In genomic region chr11:27497284-27497866, GRCh38 we compare ENCODE assay signal across 8 cellular contexts. TPM values are rescaled to one million over a fixed set of nuclear protein-coding genes. Genes with fewer than 3 reads are reported as not detected.
DNase-seq lines count a peak whose midpoint lies in the region; ATAC-seq and TF ChIP-seq lines count a peak whose summit lies in the region.

No MANE protein-coding gene starts in this region.

- CTCF ChIA-PET in naive thymus-derived CD4-positive, alpha-beta T cell (lab: Charles Lee): interaction anchor here (1.1 to 4.9 kb wide), 3 partner anchors 10 to 312 kb away, joined by 3 to 31 read pairs (median 5); no protein-coding TSS in a partner anchor

- POLR2A ChIA-PET in naive thymus-derived CD4-positive, alpha-beta T cell (lab: Charles Lee): interaction anchor here (0.5 kb wide), 1 partner anchor 15 kb away, joined by 3 read pairs; no protein-coding TSS in a partner anchor

- H3K36me3 Mint-ChIP-seq in activated CD4-positive, alpha-beta T cell treated with anti-CD3 and anti-CD28 coated beads, Interleukin-2, amount 10 ng/mL, durations not matched to agents 24 days and 14 days (ENCODE audit: low read depth): peaks cover 27% of the 10 kb centered on the region
- H3K36me3 Mint-ChIP-seq in chondrocyte (ENCODE audit: low read depth): peaks cover 7% of the 10 kb centered on the region
- H3K36me3 Mint-ChIP-seq in naive thymus-derived CD4-positive, alpha-beta T cell: peaks cover 4 to 20% (median 5%) of the 10 kb centered on the region in 5 donors

- no peak overlapping the region for H3K4me3 Mint-ChIP-seq in activated CD4-positive, alpha-beta T cell treated with anti-CD3 and anti-CD28 coated beads, Interleukin-2, amount 10 ng/mL, durations not matched to agents 24 days and 14 days
- no peak overlapping the region for H3K4me3 Mint-ChIP-seq in chondrocyte (ENCODE audit: unreplicated experiment)
- peak overlapping the region in 1 of 10 donors; percentile 32 for H3K4me3 Mint-ChIP-seq in naive thymus-derived CD4-positive, alpha-beta T cell

- no peak for TF ChIP-seq EP300 in suprapubic skin (IDR thresholded peaks at IDR 0.05)

- H3K4me1 ChIP-seq in naive thymus-derived CD4-positive, alpha-beta T cell (ENCODE audit: control insufficient read depth in 2 of 2, insufficient read depth in 2 of 2, low read length in 2 of 2): peaks cover 9 to 11% of the 10 kb centered on the region in 2 donors
- peaks cover 20% of the 10 kb centered on the region for H3K4me1 ChIP-seq in suprapubic skin

- no peak overlapping the region for H3K27ac ChIP-seq in naive thymus-derived CD4-positive, alpha-beta T cell (ENCODE audit: low read depth, low read length)
- H3K27ac ChIP-seq in suprapubic skin: no peak overlapping the region

- H3K27me3 Mint-ChIP-seq in activated CD4-positive, alpha-beta T cell treated with anti-CD3 and anti-CD28 coated beads, Interleukin-2, amount 10 ng/mL, durations not matched to agents 24 days and 14 days: no peaks in the 10 kb centered on the region
- H3K27me3 Mint-ChIP-seq in chondrocyte (ENCODE audit: low read depth): no peaks in the 10 kb centered on the region
- H3K27me3 Mint-ChIP-seq in naive thymus-derived CD4-positive, alpha-beta T cell: no peaks in the 10 kb centered on the region

- peak; percentile 10 for DNase-seq in activated CD4-positive, alpha-beta T cell treated with anti-CD3 and anti-CD28 coated beads, Interleukin-2, amount 10 ng/mL, durations not matched to agents 24 days and 14 days
- no peak for DNase-seq in activated CD4-positive, alpha-beta T cell treated with anti-CD3 and anti-CD28 coated beads for 4 hours
- DNase-seq in NCI-H2081 treated with DMSO at 0.1 percent for 48 hours (lab: John Stamatoyannopoulos, UW) (peak; percentile 6), chondrocyte (ENCODE audit: low spot score) (no peak), suprapubic skin (ENCODE audit: low spot score in 2 of 2) (no peak)
- DNase-seq in naive thymus-derived CD4-positive, alpha-beta T cell: peak in 2 of 9 donors; percentile 13 to 22
- DNase-seq in stimulated activated CD4-positive, alpha-beta T cell treated with anti-CD3 and anti-CD28 coated beads, Interleukin-4, amount 100 ng/mL, for 4 hours: no peak

- TF ChIP-seq CTCF in chondrocyte (IDR thresholded peaks at IDR 0.05): peak; percentile 84
- peak in 1 of 2 donors; percentile 23 for TF ChIP-seq CTCF in suprapubic skin (IDR thresholded peaks at IDR 0.05)

- no peaks in the 10 kb centered on the region for H3K9me3 ChIP-seq in naive thymus-derived CD4-positive, alpha-beta T cell (ENCODE audit: control insufficient read depth in 2 of 3, low read length in 3 of 3)
- H3K9me3 ChIP-seq in suprapubic skin: no peaks in the 10 kb centered on the region

- no peaks in the 10 kb centered on the region for H3K9me3 Mint-ChIP-seq in activated CD4-positive, alpha-beta T cell treated with anti-CD3 and anti-CD28 coated beads, Interleukin-2, amount 10 ng/mL, durations not matched to agents 24 days and 14 days
- H3K9me3 Mint-ChIP-seq in chondrocyte (ENCODE audit: low read depth): no peaks in the 10 kb centered on the region
- H3K9me3 Mint-ChIP-seq in naive thymus-derived CD4-positive, alpha-beta T cell: no peaks in the 10 kb centered on the region

- peaks cover 3% of the 10 kb centered on the region for H3K4me1 Mint-ChIP-seq in activated CD4-positive, alpha-beta T cell treated with anti-CD3 and anti-CD28 coated beads, Interleukin-2, amount 10 ng/mL, durations not matched to agents 24 days and 14 days
- H3K4me1 Mint-ChIP-seq in chondrocyte (ENCODE audit: low read depth): peaks cover 19% of the 10 kb centered on the region
- H3K4me1 Mint-ChIP-seq in naive thymus-derived CD4-positive, alpha-beta T cell: peaks cover 12 to 42% (median 30%) of the 10 kb centered on the region in 7 donors

- no peak overlapping the region for H3K4me3 ChIP-seq in naive thymus-derived CD4-positive, alpha-beta T cell (ENCODE audit: low read length)
- H3K4me3 ChIP-seq in suprapubic skin: no peak overlapping the region

- ATAC-seq in HG02642 (IDR thresholded peaks at IDR 0.05; ENCODE audit: poor library complexity, unreplicated experiment): peak; percentile 56
- ATAC-seq in naive thymus-derived CD4-positive, alpha-beta T cell: peak; percentile 46

- H3K27me3 ChIP-seq in naive thymus-derived CD4-positive, alpha-beta T cell (ENCODE audit: control insufficient read depth in 2 of 2, insufficient read depth in 2 of 2, low read length in 2 of 2): no peaks in the 10 kb centered on the region
- H3K27me3 ChIP-seq in suprapubic skin: no peaks in the 10 kb centered on the region

- TF ChIP-seq POLR2A in suprapubic skin (IDR thresholded peaks at IDR 0.05): no peak

- intact Hi-C loops in activated CD4-positive, alpha-beta T cell treated with anti-CD3 and anti-CD28 coated beads, Interleukin-2, amount 10 ng/mL, durations not matched to agents 24 days and 14 days (cut with micrococcal nuclease): loop anchor here (1.0 kb wide), 1 partner anchor 9 kb away; the partner anchor contains the start of gene LIN7C
- intact Hi-C loops in naive thymus-derived CD4-positive, alpha-beta T cell (cut with micrococcal nuclease): loop anchor here (1.0 to 2.0 kb wide), 4 partner anchors 9 to 313 kb away; partner anchors contain the start of genes CCDC34 (in 1 of the 2) and LIN7C (in 1 of the 2)

- H3K36me3 ChIP-seq in naive thymus-derived CD4-positive, alpha-beta T cell (ENCODE audit: control insufficient read depth in 2 of 3, insufficient read depth in 3 of 3, low read length in 3 of 3): peaks cover 3 to 31% (median 21%) of the 10 kb centered on the region in 3 experiments
- peaks cover 50% of the 10 kb centered on the region for H3K36me3 ChIP-seq in suprapubic skin

- no peak overlapping the region for H3K27ac Mint-ChIP-seq in activated CD4-positive, alpha-beta T cell treated with anti-CD3 and anti-CD28 coated beads, Interleukin-2, amount 10 ng/mL, durations not matched to agents 24 days and 14 days
- no peak overlapping the region for H3K27ac Mint-ChIP-seq in chondrocyte (ENCODE audit: unreplicated experiment)
- H3K27ac Mint-ChIP-seq in naive thymus-derived CD4-positive, alpha-beta T cell: no peak overlapping the region

RNA-seq across cellular contexts. Expression of gene LIN7C, which starts 9.2 kb away (rescaled TPM):
- total RNA-seq in activated CD4-positive, alpha-beta T cell treated with anti-CD3 and anti-CD28 coated beads, Interleukin-2, amount 10 ng/mL, durations not matched to agents 24 days and 14 days: 35.9 and 36.4 TPM in 2 replicates
- total RNA-seq in chondrocyte: 18.1 to 20.4 TPM (median 18.6 TPM) in 3 replicates
- total RNA-seq in naive thymus-derived CD4-positive, alpha-beta T cell: 10 to 100 TPM; 21.4 to 31.3 (median 25.4) TPM
- polyA plus RNA-seq in naive thymus-derived CD4-positive, alpha-beta T cell: 10 to 100 TPM; 11.5 to 12.9 TPM
- 10 to 100 TPM; 31.7 to 45.5 (median 42.6) TPM for total RNA-seq in suprapubic skin

RNA-seq across cellular contexts. Expression of gene LGR4, which starts 24.8 kb away (rescaled TPM):
- total RNA-seq in activated CD4-positive, alpha-beta T cell treated with anti-CD3 and anti-CD28 coated beads, Interleukin-2, amount 10 ng/mL, durations not matched to agents 24 days and 14 days: not detected in 2 replicates
- total RNA-seq in chondrocyte (34.2 to 69.6 TPM (median 36.2 TPM) in 3 replicates), suprapubic skin (100 to 1,000 TPM in 1 of 4 donors, 10 to 100 TPM in 3; 54.7 to 143 (median 66.4) TPM)
- total RNA-seq in naive thymus-derived CD4-positive, alpha-beta T cell: 1 to 10 TPM in 2 of 5 experiments, under 1 TPM in 3; 0.05 to 1.5 (median 0.95) TPM
- under 1 TPM; 0.05 to 0.07 TPM for polyA plus RNA-seq in naive thymus-derived CD4-positive, alpha-beta T cell

Comparison
In these comparisons a context has a peak if more than half of its experiments do, and no peak if none do; other contexts are left out.
1. DNase-seq: peak in activated CD4-positive, alpha-beta T cell treated with anti-CD3 and anti-CD28 coated beads, Interleukin-2, amount 10 ng/mL, durations not matched to agents 24 days and 14 days (single experiment) and NCI-H2081 treated with DMSO at 0.1 percent for 48 hours (single experiment); none in activated CD4-positive, alpha-beta T cell treated with anti-CD3 and anti-CD28 coated beads for 4 hours (0 of 2), chondrocyte (single experiment), suprapubic skin (0 of 2) and stimulated activated CD4-positive, alpha-beta T cell treated with anti-CD3 and anti-CD28 coated beads, Interleukin-4, amount 100 ng/mL, for 4 hours (0 of 2).
2. RNA of gene LGR4, which starts 24.8 kb away (total RNA-seq): 54.7 to 143 TPM in suprapubic skin and 34.2 to 69.6 TPM in chondrocyte; 0.05 to 1.5 TPM in naive thymus-derived CD4-positive, alpha-beta T cell and not detected in activated CD4-positive, alpha-beta T cell treated with anti-CD3 and anti-CD28 coated beads, Interleukin-2, amount 10 ng/mL, durations not matched to agents 24 days and 14 days; every median in the first group is over 10 times any median in the second.